ENCODE assay signal across 1 cellular context in the genomic region with DNA sequence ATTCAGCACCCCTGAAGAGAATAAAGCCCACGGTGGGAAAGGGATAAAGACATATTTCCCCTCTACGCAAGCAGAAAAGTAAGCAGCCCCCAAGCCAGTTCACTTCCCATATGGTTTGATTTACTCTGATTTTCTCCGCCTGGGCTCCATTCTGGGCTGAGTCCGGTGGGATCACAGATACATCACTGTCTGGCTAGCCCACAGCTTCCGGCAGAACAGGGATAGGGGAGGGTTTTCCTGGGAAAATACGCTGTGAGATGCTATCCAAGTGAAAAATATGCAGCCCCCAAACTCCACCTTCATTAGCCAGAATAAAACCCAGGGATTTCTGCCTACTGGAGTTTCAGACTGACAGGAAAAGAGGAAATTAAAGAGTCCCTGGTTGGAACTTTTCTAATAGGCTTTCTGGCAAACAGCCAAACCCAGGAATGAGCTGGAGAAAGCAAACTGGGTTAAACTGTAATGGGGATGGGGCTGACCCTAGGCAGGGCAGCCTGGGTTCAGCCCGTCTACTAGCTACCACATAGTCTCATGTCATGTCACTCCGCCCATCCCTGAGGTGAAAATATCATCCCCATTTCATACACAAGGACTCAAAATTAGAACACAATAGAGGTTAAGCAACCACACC.
TF ChIP-seq lines count a peak whose summit lies in the region.

No MANE protein-coding gene starts in this region.

TF ChIP-seq in H1, 55 proteins besides CTCF, POLR2A, EP300 and RAD21:
- TF ChIP-seq SUZ12 (IDR thresholded peaks at IDR 0.05; ENCODE audit: low read length) (no peak), CHD1 (IDR thresholded peaks at IDR 0.05; ENCODE audit: low read depth, low read length) (no peak), CBX5 (IDR thresholded peaks at IDR 0.05; ENCODE audit: low read depth, low read length) (no peak)
TF ChIP-seq in H1: peak in this region for 0.
